In the genomic region with DNA sequence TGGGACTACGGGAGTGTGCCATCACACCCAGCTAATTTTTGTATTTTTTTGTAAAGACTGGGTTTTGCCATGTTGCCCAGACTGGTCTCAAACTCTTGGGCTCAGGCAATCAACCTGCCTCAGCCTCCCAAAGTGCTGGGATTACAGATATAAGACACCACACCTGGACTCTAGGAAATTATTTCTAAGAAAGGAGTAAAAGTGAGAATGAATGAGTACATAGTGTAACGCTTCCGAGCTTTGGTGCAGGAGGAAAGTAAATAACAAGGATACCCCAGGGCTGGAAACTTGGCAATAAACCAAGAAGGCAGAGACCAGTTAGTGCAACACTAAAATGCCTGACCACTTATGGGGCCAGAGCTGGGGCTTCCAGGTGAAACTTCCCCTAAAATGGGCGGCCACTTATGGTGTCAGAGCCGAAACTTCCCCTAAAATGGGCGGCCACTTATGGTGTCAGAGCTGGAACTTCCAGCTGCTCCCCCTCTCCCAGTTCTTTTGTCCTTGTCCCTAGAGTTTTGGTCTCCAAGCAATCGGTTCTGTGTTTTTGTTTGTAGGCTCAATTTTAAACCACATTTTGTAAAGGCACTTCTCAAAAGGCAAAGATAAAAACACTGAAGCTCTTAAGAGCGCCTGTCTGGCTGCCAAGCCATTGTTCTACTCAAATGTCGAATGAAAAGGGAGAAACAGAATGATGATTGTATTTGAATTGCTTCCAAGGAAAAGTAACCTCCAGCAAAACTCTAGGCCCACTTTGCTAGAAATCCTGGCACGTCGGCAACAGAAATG, we compare ENCODE assay signal across 9 cellular contexts.
A peak's percentile ranks its signal among the peaks of the same experiment; 100 is the strongest.
DNase-seq lines count a peak whose midpoint lies in the region; ATAC-seq and TF ChIP-seq lines count a peak whose summit lies in the region.
"Had no signal": no experiment of that assay in that cellular context is flagged by ENCODE, and none has a peak within 500 bp of the region (broad histone marks: within the 10 kb centered on the region; RNA-seq: fewer than 3 reads in every experiment).

No MANE protein-coding gene starts in this region.

- intact Hi-C loops in thyroid gland (cut with DNase I), result no loop called here

- peaks cover 84% of the 10 kb centered on the region for H3K36me3 Mint-ChIP-seq in brain
- H3K36me3 Mint-ChIP-seq in stimulated activated effector memory CD8-positive, alpha-beta T cell treated with anti-CD3 and anti-CD28 coated beads, Interleukin-12 subunit alpha, Interleukin-12 subunit beta, amount 100 ng/mL, for 72 hours, result no peaks in the 10 kb centered on the region

- H3K4me1 Mint-ChIP-seq in brain, result peaks cover 42% of the 10 kb centered on the region
- no peaks in the 10 kb centered on the region for H3K4me1 Mint-ChIP-seq in stimulated activated effector memory CD8-positive, alpha-beta T cell treated with anti-CD3 and anti-CD28 coated beads, Interleukin-12 subunit alpha, Interleukin-12 subunit beta, amount 100 ng/mL, for 72 hours

- TF ChIP-seq CTCF in brain (conservative IDR thresholded peaks at IDR 0.05) (no peak), thyroid gland (IDR thresholded peaks at IDR 0.05) (no peak)

- no peaks in the 10 kb centered on the region for H3K9me3 ChIP-seq in thyroid gland

- DNase-seq in NCI-H187 treated with DMSO at 0.1 percent for 48 hours (lab: John Stamatoyannopoulos, UW), result peak; percentile 90
- peak; percentile 35 for DNase-seq in left kidney (ENCODE audit: low read depth, low spot score)
- DNase-seq in thyroid gland, result peak; percentile 35 to 44
- no peak for DNase-seq in activated naive CD4-positive, alpha-beta T cell treated with Interleukin-2 at 50 U/mL for 16 hours
- no peak for DNase-seq in stimulated activated effector memory CD8-positive, alpha-beta T cell treated with anti-CD3 and anti-CD28 coated beads, Interleukin-12 subunit alpha, Interleukin-12 subunit beta, amount 100 ng/mL, for 72 hours (ENCODE audit: low spot score in 2 of 2)
- DNase-seq: activated effector memory CD4-positive, alpha-beta T cell treated with Interleukin-2 at 50 U/mL for 16 hours had no signal

- no peak for ATAC-seq in activated CD4-positive, CD25-positive, alpha-beta regulatory T cell treated with anti-CD3 and anti-CD28 coated beads, Interleukin-2, amount 50 U/mL, for 24 hours
- ATAC-seq in GM18517 (IDR thresholded peaks at IDR 0.05; ENCODE audit: unreplicated experiment), result no peak
- no peak for ATAC-seq in stimulated activated effector memory CD8-positive, alpha-beta T cell treated with anti-CD3 and anti-CD28 coated beads, Interleukin-12 subunit alpha, Interleukin-12 subunit beta, amount 100 ng/mL, for 72 hours

- peak overlapping the region in 4 of 5 experiments; percentile 43 to 71 (median 65) for H3K4me3 Mint-ChIP-seq in brain
- no peak overlapping the region for H3K4me3 Mint-ChIP-seq in stimulated activated effector memory CD8-positive, alpha-beta T cell treated with anti-CD3 and anti-CD28 coated beads, Interleukin-12 subunit alpha, Interleukin-12 subunit beta, amount 100 ng/mL, for 72 hours

- 21 to 28% methylated on average over 11 of the region's 11 CpGs for WGBS in thyroid gland, 2 donors

- peak overlapping the region; percentile 36 to 76 (median 74) for H3K27ac ChIP-seq in thyroid gland

- no peaks in the 10 kb centered on the region for H3K36me3 ChIP-seq in thyroid gland

- peaks cover 4% of the 10 kb centered on the region for H3K27me3 Mint-ChIP-seq in brain

- peaks cover 24 to 52% (median 25%) of the 10 kb centered on the region in 5 experiments for H3K9me3 Mint-ChIP-seq in brain
- H3K9me3 Mint-ChIP-seq in stimulated activated effector memory CD8-positive, alpha-beta T cell treated with anti-CD3 and anti-CD28 coated beads, Interleukin-12 subunit alpha, Interleukin-12 subunit beta, amount 100 ng/mL, for 72 hours, result no peaks in the 10 kb centered on the region

- H3K4me1 ChIP-seq in thyroid gland, result peaks cover 8 to 18% of the 10 kb centered on the region in 2 donors

- no peak overlapping the region for H3K4me3 ChIP-seq in thyroid gland (replicated peaks in 1 of 3)

- peak overlapping the region; percentile 73 to 99 (median 96) for H3K27ac Mint-ChIP-seq in brain
- H3K27ac Mint-ChIP-seq in stimulated activated effector memory CD8-positive, alpha-beta T cell treated with anti-CD3 and anti-CD28 coated beads, Interleukin-12 subunit alpha, Interleukin-12 subunit beta, amount 100 ng/mL, for 72 hours, result no peak overlapping the region

- no peaks in the 10 kb centered on the region for H3K27me3 ChIP-seq in thyroid gland

- no peak for TF ChIP-seq POLR2A in thyroid gland (IDR thresholded peaks at IDR 0.05)

Comparison
In these comparisons a context has a peak if more than half of its experiments do, and no peak if none do; other contexts are left out.
1. DNase-seq: peak in NCI-H187 treated with DMSO at 0.1 percent for 48 hours (single experiment), left kidney (single experiment) and thyroid gland (2 of 2); none in activated naive CD4-positive, alpha-beta T cell treated with Interleukin-2 at 50 U/mL for 16 hours (single experiment) and stimulated activated effector memory CD8-positive, alpha-beta T cell treated with anti-CD3 and anti-CD28 coated beads, Interleukin-12 subunit alpha, Interleukin-12 subunit beta, amount 100 ng/mL, for 72 hours (0 of 2).